9 cellular contexts compared by ENCODE assay signal in the genomic region with DNA sequence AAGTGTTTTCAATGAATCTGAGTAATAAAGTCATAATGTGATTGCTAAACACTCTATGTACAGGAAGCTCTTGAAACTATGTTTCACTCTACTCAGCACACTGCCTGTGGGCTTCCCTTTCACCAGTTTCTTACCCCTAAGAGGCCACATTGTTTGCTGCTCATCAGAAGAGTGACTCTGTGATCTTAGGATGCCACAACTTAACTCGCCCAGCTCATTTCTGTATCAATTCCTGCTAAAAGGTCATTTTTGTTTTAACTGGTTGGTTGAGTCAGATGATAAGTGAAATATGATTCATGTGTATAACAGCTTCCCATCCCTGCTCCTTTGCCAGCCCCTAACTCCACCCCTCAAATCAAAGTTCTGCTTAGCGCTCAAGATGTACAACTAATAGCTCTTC. TPM values are rescaled to one million over a fixed set of nuclear protein-coding genes. Genes with fewer than 3 reads are reported as not detected.
DNase-seq lines count a peak whose midpoint lies in the region; ATAC-seq and TF ChIP-seq lines count a peak whose summit lies in the region.
"Had no signal": no experiment of that assay in that cellular context is flagged by ENCODE, and none has a peak within 500 bp of the region (broad histone marks: within the 10 kb centered on the region; RNA-seq: fewer than 3 reads in every experiment).

No MANE protein-coding gene starts in this region.

- H3K4ac ChIP-seq in H9 (ENCODE audit: low read depth, low read length): no peak overlapping the region

- intact Hi-C loops in PC-9 (cut with micrococcal nuclease; ENCODE audit: unreplicated experiment) (no loop called here), mucosa of descending colon (cut with DNase I, micrococcal nuclease) (loop anchor here in 1 of 2 donors (10.0 kb wide), 1 partner anchor 157 kb away; no protein-coding TSS in a partner anchor)

- no peak overlapping the region for H2BK120ac ChIP-seq in H9 (ENCODE audit: low read depth, low read length, poor library complexity, severe bottlenecking)

- CTCF ChIA-PET in PC-9 (lab: Charles Lee): no interaction called here

- POLR2A ChIA-PET in PC-9 (lab: Charles Lee; ENCODE audit: unreplicated experiment): no interaction called here

- H3K27ac ChIP-seq in PC-9: no peak overlapping the region
- H3K27ac ChIP-seq in H9 (ENCODE audit: insufficient read length, low read depth, low read length): no peak overlapping the region

- no peak overlapping the region for H2BK5ac ChIP-seq in H9 (ENCODE audit: insufficient read length, low read length)

- H3K56ac ChIP-seq in H9 (ENCODE audit: insufficient read length, low read depth, low read length): no peak overlapping the region

- H2BK15ac ChIP-seq in H9 (ENCODE audit: low read depth, low read length): no peak overlapping the region

- H4K91ac ChIP-seq in H9 (ENCODE audit: insufficient read length, low read depth, low read length): no peak overlapping the region

- H3K27me3 Mint-ChIP-seq in H9 (ENCODE audit: low read depth): peaks cover 3% of the 10 kb centered on the region

- no CpG with 5 or more reads among the region's 2 CpGs for WGBS in H9 (ENCODE audit: extremely low coverage, insufficient read length, low lambda C conversion rate)

- H3K4me1 Mint-ChIP-seq in H9: peaks cover 4% of the 10 kb centered on the region in 2 experiments; a peak in 2 of 4 replicates

- no peak overlapping the region for H3T11ph ChIP-seq in H9 (ENCODE audit: low read length)

- no peak overlapping the region for H3K14ac ChIP-seq in H9 (ENCODE audit: insufficient read depth, low read length)

- peak; percentile 97 to 99 for ATAC-seq in activated CD4-positive, CD25-positive, alpha-beta regulatory T cell treated with anti-CD3 and anti-CD28 coated beads, Interleukin-2, amount 50 U/mL, for 24 hours
- ATAC-seq in HG02763 (IDR thresholded peaks at IDR 0.05; ENCODE audit: unreplicated experiment): peak; percentile 87
- ATAC-seq in mucosa of descending colon: no peak

- no peaks in the 10 kb centered on the region for H3K9me3 ChIP-seq in PC-9 (ENCODE audit: insufficient read depth, low read depth)
- H3K9me3 ChIP-seq in H9 (ENCODE audit: control insufficient read depth, low read depth, low read length): no peaks in the 10 kb centered on the region
- no peaks in the 10 kb centered on the region for H3K9me3 ChIP-seq in mucosa of descending colon

- H3K27me3 ChIP-seq in PC-9 (ENCODE audit: insufficient read depth, low read depth) (no peaks in the 10 kb centered on the region), H9 (ENCODE audit: insufficient read depth, low read length) (no peaks in the 10 kb centered on the region)

- no TSS peak for BruUV-seq in PC-9 (replicated peaks; lab: Mats Ljungman, UMichigan)

- no peak for TF ChIP-seq CTCF in PC-9 (conservative IDR thresholded peaks at IDR 0.05)
- no peak for TF ChIP-seq CTCF in H9 (conservative IDR thresholded peaks at IDR 0.05)
- TF ChIP-seq CTCF in mucosa of descending colon (IDR thresholded peaks at IDR 0.05): no peak

- H2AK5ac ChIP-seq in H9 (ENCODE audit: insufficient read length, low read length): no peak overlapping the region

- H3K4me1 ChIP-seq in PC-9 (replicated peaks; ENCODE audit: insufficient read depth): peaks cover 13% of the 10 kb centered on the region
- no peaks in the 10 kb centered on the region for H3K4me1 ChIP-seq in H9 (ENCODE audit: insufficient read depth, low read length)
- no peaks in the 10 kb centered on the region for H3K4me1 ChIP-seq in mucosa of descending colon (ENCODE audit: low read depth)

- no peak overlapping the region for H3K9ac ChIP-seq in H9 (ENCODE audit: extremely low read depth, insufficient read length, low read length)

- no peak overlapping the region for H3K23ac ChIP-seq in H9 (ENCODE audit: insufficient read length, low read depth, low read length)

- no peaks in the 10 kb centered on the region for H3K36me3 ChIP-seq in PC-9 (ENCODE audit: low read depth)
- no peaks in the 10 kb centered on the region for H3K36me3 ChIP-seq in mucosa of descending colon (ENCODE audit: low read depth)

- no peak overlapping the region for H3K4me3 Mint-ChIP-seq in H9

- H3K36me3 Mint-ChIP-seq in H9 (ENCODE audit: insufficient read depth in 1 of 3, low read depth in 3 of 3): no peaks in the 10 kb centered on the region

- no peak overlapping the region for H3K27ac Mint-ChIP-seq in H9

- H4K8ac ChIP-seq in H9 (replicated peaks; ENCODE audit: insufficient read length, low read depth, low read length): no peak overlapping the region

- H2BK20ac ChIP-seq in H9 (ENCODE audit: low read depth, low read length, poor library complexity, severe bottlenecking): no peak overlapping the region

- H2BK12ac ChIP-seq in H9 (ENCODE audit: insufficient read length, low read depth, low read length): no peak overlapping the region

- H3K79me1 ChIP-seq in H9 (ENCODE audit: insufficient read depth, low read depth, low read length, poor library complexity, severe bottlenecking): no peaks in the 10 kb centered on the region

- H4K20me1 ChIP-seq in PC-9 (ENCODE audit: insufficient read depth) (no peaks in the 10 kb centered on the region), H9 (ENCODE audit: control insufficient read depth, insufficient read depth, insufficient read length) (no peaks in the 10 kb centered on the region)

- DNase-seq in activated CD4-positive, CD25-positive, alpha-beta regulatory T cell (lab: John Stamatoyannopoulos, UW): no peak
- DNase-seq in PC-9: peak in 1 of 2 experiments; percentile 55
- peak; percentile 16 to 25 for DNase-seq in stimulated activated CD4-positive, alpha-beta T cell treated with anti-CD3 and anti-CD28 coated beads, Interleukin-2, amount 100 ng/mL, for 48 hours
- no peak for DNase-seq in retina
- DNase-seq in H9: no peak
- no peak for DNase-seq in mucosa of descending colon
- DNase-seq: RPMI8226 had no signal

- no peaks in the 10 kb centered on the region for H3K23me2 ChIP-seq in H9 (ENCODE audit: insufficient read length, low read depth, low read length, poor library complexity, severe bottlenecking)

- H3F3A ChIP-seq in PC-9 (ENCODE audit: insufficient read depth, low read depth): peaks cover 10% of the 10 kb centered on the region; the same call in 1 of the 2 replicates

- no peak overlapping the region for H3K4me3 ChIP-seq in PC-9
- H3K4me3 ChIP-seq in mucosa of descending colon: no peak overlapping the region

- H3K9me3 Mint-ChIP-seq in H9: no peaks in the 10 kb centered on the region

- no peak overlapping the region for H4K5ac ChIP-seq in H9 (ENCODE audit: insufficient read length, low read depth, low read length)

- H3K79me2 ChIP-seq in PC-9 (ENCODE audit: low read depth): no peaks in the 10 kb centered on the region
- no peaks in the 10 kb centered on the region for H3K79me2 ChIP-seq in H9 (ENCODE audit: insufficient read depth, low read length)

- H3K9me2 ChIP-seq in PC-9 (ENCODE audit: insufficient read depth): no peaks in the 10 kb centered on the region

- H3K18ac ChIP-seq in H9 (ENCODE audit: insufficient read length, low read depth, low read length): no peak overlapping the region

- H3K4me2 ChIP-seq in PC-9 (peak overlapping the region; percentile 36), H9 (ENCODE audit: insufficient read depth, insufficient read length, low read length) (no peak overlapping the region)

- H2AFZ ChIP-seq in PC-9 (no peak overlapping the region), H9 (ENCODE audit: low read length) (no peak overlapping the region)

RNA-seq across cellular contexts. Expression of a gene that starts 9.8 kb away (rescaled TPM):
- total RNA-seq in PC-9 (2021) (32.1 and 35.7 TPM in 2 replicates), H9 (2021) (78.7 and 86.6 TPM in 2 replicates), mucosa of descending colon (10 to 100 TPM; 34.1 to 39.7 (median 37.0) TPM)

RNA-seq across cellular contexts. Expression of a gene that starts 17.0 kb away (rescaled TPM):
- total RNA-seq in PC-9 (2021) (0.44 and 0.83 TPM in 2 replicates), H9 (2021) (0.26 and 0.42 TPM in 2 replicates), mucosa of descending colon (1 to 10 TPM; 1.3 to 2.6 (median 1.4) TPM)

Comparison
In these comparisons a context has a peak if more than half of its experiments do, and no peak if none do; other contexts are left out.
1. DNase-seq: peak in stimulated activated CD4-positive, alpha-beta T cell treated with anti-CD3 and anti-CD28 coated beads, Interleukin-2, amount 100 ng/mL, for 48 hours (2 of 2); none in activated CD4-positive, CD25-positive, alpha-beta regulatory T cell (0 of 4), retina (single experiment), H9 (single experiment) and mucosa of descending colon (0 of 3).